Comparison of ENCODE assay signal across 24 cellular contexts in the genomic region with DNA sequence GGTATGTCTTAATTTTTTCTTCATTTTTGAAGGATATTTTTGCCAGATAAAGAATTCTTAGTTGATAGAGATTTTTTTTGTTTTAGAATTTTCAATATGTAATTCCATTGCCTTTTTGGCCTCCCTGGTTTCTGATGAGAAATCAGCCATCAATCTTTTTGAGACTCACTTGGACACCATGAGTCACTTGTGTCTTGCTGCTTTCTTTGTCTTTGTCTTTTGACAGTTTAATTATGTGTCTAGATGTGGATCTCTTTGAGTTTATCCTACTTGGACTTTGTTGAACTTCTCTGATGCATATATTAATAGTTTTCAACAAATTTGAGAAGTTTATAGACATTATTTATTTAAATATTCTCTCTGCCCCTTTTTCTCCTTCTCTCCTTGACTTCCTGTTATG. TPM values are rescaled to one million over a fixed set of nuclear protein-coding genes. Genes with fewer than 3 reads are reported as not detected.
"Had no signal": no experiment of that assay in that cellular context is flagged by ENCODE, and none has a peak within 500 bp of the region (broad histone marks: within the 10 kb centered on the region; RNA-seq: fewer than 3 reads in every experiment).

No MANE protein-coding gene starts in this region.

- H3K9me3 ChIP-seq: SJSA1 had no signal

- H3K4me1 ChIP-seq: SJSA1 had no signal

- H3K36me3 ChIP-seq: SJSA1 had no signal

- ATAC-seq: HepG2 had no signal

- H3K27ac ChIP-seq: KMS-11, RWPE1, SJSA1, SK-N-MC had no signal

- DNase-seq: IMR-90, Kasumi-1, MM.1S, NCI-H1092 treated with DMSO at 0.1 percent for 48 hours, NCI-H1436, NCI-H187, NCI-H2029, NCI-H2081 treated with DMSO at 0.1 percent for 48 hours, NCI-H2171, NCI-H226, NCI-H446, NCI-H510A, NCI-H524 treated with DMSO at 0.1 percent for 48 hours, NCI-H69, NCI-H774, SHP77 treated with DMSO at 0.1 percent for 48 hours had no signal

- H3K4me2 ChIP-seq: KMS-11 had no signal

- H3K4me3 ChIP-seq: SJSA1, SK-N-MC had no signal

- FAIRE-seq: HepG2, RCC 7860 had no signal

RNA-seq across cellular contexts. Expression of a gene that starts 34.7 kb away (rescaled TPM):
- total RNA-seq: HepG2, HT1080, IMR-90, M059J, SJSA1 had no signal
- polyA plus RNA-seq: HepG2, IMR-90 had no signal

RNA-seq across cellular contexts. Expression of a gene that starts 38.0 kb away (rescaled TPM):
- total RNA-seq: HT1080, IMR-90, SJSA1 had no signal
- polyA plus RNA-seq: IMR-90 had no signal
